In the genomic region with DNA sequence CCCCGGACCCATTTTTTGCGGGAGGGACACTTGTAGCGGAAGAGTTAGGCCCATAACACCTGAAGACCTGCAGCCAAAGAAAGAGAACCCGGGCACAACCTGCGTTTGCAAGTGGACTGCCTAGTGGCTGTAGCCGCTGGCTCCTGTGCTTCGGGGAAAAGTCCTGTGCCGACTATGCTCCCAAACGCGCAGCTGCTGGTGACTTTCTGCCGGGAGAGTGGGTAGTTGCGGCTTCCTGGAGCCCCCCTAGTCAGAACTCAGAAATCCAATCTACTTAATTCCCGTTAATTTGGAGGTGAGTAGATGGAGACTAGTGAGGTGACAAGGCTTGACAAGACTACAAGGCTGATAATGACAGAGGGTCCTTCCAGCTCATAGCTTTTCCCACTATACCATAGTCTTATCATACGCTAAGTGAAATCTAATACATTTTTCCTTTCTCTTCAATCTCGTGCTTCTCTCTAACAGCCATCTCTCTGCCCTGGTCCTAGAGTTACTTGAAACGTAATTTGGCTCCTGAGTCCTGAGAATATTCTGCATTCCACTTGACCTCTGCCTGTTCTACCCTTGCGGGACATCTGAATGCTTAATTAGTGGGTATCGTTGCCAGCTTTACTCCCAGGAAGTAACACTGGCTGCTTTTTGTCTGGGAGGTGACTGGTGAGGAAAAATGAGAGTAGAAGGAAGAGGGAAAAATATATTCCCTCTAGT, we compare ENCODE assay signal across 8 cellular contexts.
DNase-seq lines count a peak whose midpoint lies in the region; ATAC-seq and TF ChIP-seq lines count a peak whose summit lies in the region.

No MANE protein-coding gene starts in this region.

- ATAC-seq in GM18907 (IDR thresholded peaks at IDR 0.05; ENCODE audit: unreplicated experiment) (peak; percentile 6), HG03280 (IDR thresholded peaks at IDR 0.05; ENCODE audit: unreplicated experiment) (no peak)

- H3K27me3 Mint-ChIP-seq in nephron (ENCODE audit: low read depth): no peaks in the 10 kb centered on the region

- TF ChIP-seq CTCF in Loucy (conservative IDR thresholded peaks at IDR 0.05; ENCODE audit: low read length) (no peak), nephron (IDR thresholded peaks at IDR 0.05; ENCODE audit: unreplicated experiment in 3 of 3) (no peak)

- peak overlapping the region; percentile 73 to 93 (median 89) for H3K27ac Mint-ChIP-seq in nephron

- peaks cover 70% of the 10 kb centered on the region for H3K79me2 ChIP-seq in Loucy (ENCODE audit: insufficient read depth, low read length)

- H2AFZ ChIP-seq in Loucy (ENCODE audit: low read length): peak overlapping the region; percentile 99

- no peaks in the 10 kb centered on the region for H3K27me3 ChIP-seq in Loucy (ENCODE audit: insufficient read depth, low read length, poor library complexity, severe bottlenecking)

- H3K4me3 Mint-ChIP-seq in nephron: peak overlapping the region; percentile 93 to 98 (median 97)

- H3K9me2 ChIP-seq in Loucy (replicated peaks; ENCODE audit: low read depth, low read length): no peaks in the 10 kb centered on the region

- H3F3A ChIP-seq in Loucy (ENCODE audit: low read depth): no peaks in the 10 kb centered on the region

- peaks cover 21% of the 10 kb centered on the region for H3K4me1 Mint-ChIP-seq in nephron

- H3K4me1 ChIP-seq in Loucy (ENCODE audit: insufficient read depth, low read length, poor library complexity, severe bottlenecking): peaks cover 50% of the 10 kb centered on the region

- no peaks in the 10 kb centered on the region for H3K36me3 ChIP-seq in Loucy (ENCODE audit: insufficient read depth, low read length)

- H3K36me3 Mint-ChIP-seq in nephron (ENCODE audit: low read depth): peaks cover 15% of the 10 kb centered on the region

- H3K9me3 ChIP-seq in Loucy (ENCODE audit: insufficient read depth, low read depth, low read length): no peaks in the 10 kb centered on the region

- peak overlapping the region; percentile 98 for H3K9ac ChIP-seq in Loucy (ENCODE audit: low read depth, low read length, poor library complexity, severe bottlenecking)

- H3K4me3 ChIP-seq in Loucy (ENCODE audit: low read length, poor library complexity, severe bottlenecking): peak overlapping the region; percentile 96

- H3K4me2 ChIP-seq in Loucy (ENCODE audit: low read depth, low read length, poor library complexity, severe bottlenecking): peak overlapping the region; percentile 95

- no peaks in the 10 kb centered on the region for H3K9me3 Mint-ChIP-seq in nephron

- peak; percentile 10 for DNase-seq in AG08395 (ENCODE audit: low spot score)
- DNase-seq in activated CD4-positive, alpha-beta T cell treated with anti-CD3 and anti-CD28 coated beads, Interleukin-2, amount 50 U/mL, for 1 hour: peak; percentile 24
- peak; percentile 35 for DNase-seq in fibroblast of peridontal ligament (ENCODE audit: extremely low read depth)
- DNase-seq in middle frontal gyrus (ENCODE audit: extremely low spot score, low spot score): no peak

- H4K20me1 ChIP-seq in Loucy (ENCODE audit: insufficient read depth, low read length, poor library complexity, severe bottlenecking): peaks cover 23% of the 10 kb centered on the region
